In the genomic region with DNA sequence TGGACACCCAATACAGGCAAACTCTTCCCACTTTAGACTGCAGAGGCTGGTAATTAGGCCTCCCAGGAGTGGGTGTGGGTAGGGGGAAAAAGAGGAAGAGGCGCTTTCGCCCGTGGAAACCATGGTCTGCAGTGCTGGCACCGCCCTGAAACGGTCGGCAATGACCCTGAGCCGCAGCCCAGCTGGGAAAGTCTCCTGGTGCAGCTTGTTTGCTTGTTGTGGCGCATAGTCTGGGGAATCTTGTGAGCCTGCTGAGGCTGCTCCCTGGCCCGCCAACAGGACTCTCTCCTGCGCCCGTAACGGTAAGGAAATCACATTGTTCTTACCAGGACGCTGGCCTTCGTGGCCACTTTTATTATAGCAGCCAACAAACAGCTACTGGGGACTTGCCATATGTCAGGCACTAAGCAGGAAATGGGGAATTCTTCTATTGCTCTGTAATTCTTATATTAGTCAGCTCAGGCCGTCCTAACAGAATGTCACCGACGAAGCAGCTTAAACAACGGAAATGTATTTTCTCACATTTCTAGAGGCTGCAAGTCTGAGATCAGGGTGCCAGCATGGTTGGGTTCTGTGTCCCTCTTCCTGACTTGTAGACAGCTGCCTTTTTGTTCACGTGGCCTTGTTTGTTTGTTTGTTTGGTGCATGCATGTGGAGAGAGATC, we compare ENCODE assay signal across 8 cellular contexts. TPM values are rescaled to one million over a fixed set of nuclear protein-coding genes. Genes with fewer than 3 reads are reported as not detected.
DNase-seq lines count a peak whose midpoint lies in the region; ATAC-seq and TF ChIP-seq lines count a peak whose summit lies in the region.

No MANE protein-coding gene starts in this region.

- CTCF ChIA-PET in Caco-2 (lab: Charles Lee) = interaction anchor here (0.5 to 1.1 kb wide), 2 partner anchors 11 to 109 kb away, joined by 3 to 4 read pairs; no protein-coding TSS in a partner anchor

- BruUV-seq in Caco-2 (replicated peaks; lab: Mats Ljungman, UMichigan) = no TSS peak

- H3K4me3 ChIP-seq in gastrocnemius medialis = peak overlapping the region in 1 of 4 donors; percentile 22
- H3K4me3 ChIP-seq in Caco-2 (ENCODE audit: low read depth, low read length) = no peak overlapping the region

- H3K9me3 ChIP-seq in gastrocnemius medialis (no peaks in the 10 kb centered on the region), Caco-2 (no peaks in the 10 kb centered on the region)

- H3K27me3 ChIP-seq in gastrocnemius medialis (no peaks in the 10 kb centered on the region), Caco-2 (replicated peaks; ENCODE audit: control insufficient read depth, insufficient read depth, low read length) (no peaks in the 10 kb centered on the region)

- DNase-seq in dedifferentiated amniotic fluid mesenchymal stem cell (ENCODE audit: extremely low spot score) (peak; percentile 46), gastrocnemius medialis (no peak), Caco-2 (no peak), NCI-H2081 treated with DMSO at 0.1 percent for 48 hours (lab: John Stamatoyannopoulos, UW) (no peak), NCI-H774 (lab: John Stamatoyannopoulos, UW) (no peak)
- no peak for DNase-seq in NK-92 treated with Interleukin-12 subunit alpha and Interleukin-12 subunit beta, amount 100 ng/mL, for 24 hours (lab: John Stamatoyannopoulos, UW)

- TF ChIP-seq CTCF in gastrocnemius medialis (IDR thresholded peaks at IDR 0.05 in 4 of 5, conservative IDR thresholded peaks at IDR 0.05 in 1 of 5) (no peak), Caco-2 (IDR thresholded peaks at IDR 0.05; ENCODE audit: insufficient read depth in 1 of 2, low read depth in 1 of 2, low read length in 1 of 2, severe bottlenecking in 1 of 2, unreplicated experiment in 1 of 2) (no peak)

- H3K4me3 Mint-ChIP-seq in Caco-2 (ENCODE audit: unreplicated experiment) = no peak overlapping the region

- intact Hi-C loops in gastrocnemius medialis (cut with DNase I; ENCODE audit: low total_unique reads) = no loop called here
- intact Hi-C loops in Caco-2 (cut with micrococcal nuclease; ENCODE audit: unreplicated experiment) = no loop called here

- H3K36me3 ChIP-seq in gastrocnemius medialis (no peaks in the 10 kb centered on the region), Caco-2 (ENCODE audit: control insufficient read depth, insufficient read depth, low read length) (no peaks in the 10 kb centered on the region)

- peaks cover 0 to 16% of the 10 kb centered on the region in 2 donors for H3K4me1 ChIP-seq in gastrocnemius medialis
- H3K4me1 ChIP-seq in Caco-2 = peaks cover 7% of the 10 kb centered on the region; the same call in 1 of the 2 replicates

- no peaks in the 10 kb centered on the region for H3K27me3 Mint-ChIP-seq in Caco-2 (ENCODE audit: insufficient read depth, unreplicated experiment)

- no peak for TF ChIP-seq POLR2A in gastrocnemius medialis (IDR thresholded peaks at IDR 0.05)

- no peaks in the 10 kb centered on the region for H3K36me3 Mint-ChIP-seq in Caco-2 (ENCODE audit: insufficient read depth, unreplicated experiment)

- ATAC-seq in GM18909 (IDR thresholded peaks at IDR 0.05; ENCODE audit: poor library complexity, unreplicated experiment) (peak; percentile 58), HG03095 (IDR thresholded peaks at IDR 0.05; ENCODE audit: unreplicated experiment) (peak; percentile 72), gastrocnemius medialis (peak; percentile 41 to 42)

- in situ Hi-C loops in gastrocnemius medialis (cut with MboI; ENCODE audit: low sequenced_read_pairs in 4 of 4) = no loop called here

- H3K27ac Mint-ChIP-seq in Caco-2 (ENCODE audit: unreplicated experiment) = no peak overlapping the region

- peak overlapping the region; percentile 36 to 63 (median 60) for H3K27ac ChIP-seq in gastrocnemius medialis

- no peaks in the 10 kb centered on the region for H3K4me1 Mint-ChIP-seq in Caco-2 (ENCODE audit: low read depth, unreplicated experiment)

- H3K9me3 Mint-ChIP-seq in Caco-2 (ENCODE audit: unreplicated experiment) = no peaks in the 10 kb centered on the region

- POLR2A ChIA-PET in Caco-2 (lab: Charles Lee) = no interaction called here

RNA-seq across cellular contexts. Expression of gene RIN3, which starts 52.5 kb away (rescaled TPM):
- total RNA-seq in gastrocnemius medialis (1 to 10 TPM; 2.1 to 3.7 (median 2.6) TPM), Caco-2 (2022) (18.4 and 20.7 TPM in 2 replicates)
